ENCODE assay signal across 8 cellular contexts in genomic region chr20:33662172-33662571, GRCh38. TPM values are rescaled to one million over a fixed set of nuclear protein-coding genes. Genes with fewer than 3 reads are reported as not detected.
DNase-seq lines count a peak whose midpoint lies in the region; ATAC-seq and TF ChIP-seq lines count a peak whose summit lies in the region.

Gene C20orf144, plus strand, starts transcription at chr20:33662327. Its CDS starts 19 bp downstream, at chr20:33662346.

- no peak within 1 kb of the TSS for H4K8ac ChIP-seq in H9 (replicated peaks; ENCODE audit: insufficient read length, low read depth, low read length)

- H4K20me1 ChIP-seq in H9 (ENCODE audit: control insufficient read depth, insufficient read depth, insufficient read length) (no peaks in the 10 kb centered on the region), hepatocyte (ENCODE audit: insufficient read depth, poor library complexity, severe bottlenecking) (no peaks in the 10 kb centered on the region)

- H3K4me1 ChIP-seq in H9 (ENCODE audit: insufficient read depth, low read length) (no peaks in the 10 kb centered on the region; the same call in 1 of the 2 replicates), hepatocyte (ENCODE audit: insufficient read depth) (peaks cover 14% of the 10 kb centered on the region)

- H3K9me2 ChIP-seq in hepatocyte (replicated peaks; ENCODE audit: insufficient read depth), result no peaks in the 10 kb centered on the region

- no peaks in the 10 kb centered on the region for H3K9me3 ChIP-seq in H9 (ENCODE audit: control insufficient read depth, low read depth, low read length)
- no peaks in the 10 kb centered on the region for H3K9me3 ChIP-seq in hepatocyte (ENCODE audit: low read depth)

- H3K56ac ChIP-seq in H9 (ENCODE audit: insufficient read length, low read depth, low read length), result no peak within 1 kb of the TSS

- no peaks in the 10 kb centered on the region for H3K9me3 Mint-ChIP-seq in H9
- no peaks in the 10 kb centered on the region for H3K9me3 Mint-ChIP-seq in activated CD8-positive, alpha-beta T cell treated with anti-CD3 and anti-CD28 coated beads for 36 hours

- CTCF ChIA-PET in activated CD8-positive, alpha-beta T cell treated with anti-CD3 and anti-CD28 coated beads for 36 hours (lab: Charles Lee), result interaction anchor here (1.8 to 4.2 kb wide), 2 partner anchors 10 to 25 kb away, joined by 4 to 20 read pairs; no protein-coding TSS in a partner anchor

- H3K9ac ChIP-seq in H9 (ENCODE audit: extremely low read depth, insufficient read length, low read length), result peak within 1 kb of the TSS; percentile 58

- no peak within 1 kb of the TSS for H2BK12ac ChIP-seq in H9 (ENCODE audit: insufficient read length, low read depth, low read length)

- H3K27ac ChIP-seq in H9 (ENCODE audit: insufficient read length, low read depth, low read length) (no peak within 1 kb of the TSS), hepatocyte (peak within 1 kb of the TSS; percentile 95), skin epidermis (peak within 1 kb of the TSS; percentile 55 to 97 (median 91))

- H3K36me3 Mint-ChIP-seq in H9 (ENCODE audit: insufficient read depth in 1 of 3, low read depth in 3 of 3), result peaks cover 4 to 45% (median 8%) of the 10 kb centered on the region in 3 experiments; a peak in 6 of 7 replicates
- no peaks in the 10 kb centered on the region for H3K36me3 Mint-ChIP-seq in activated CD8-positive, alpha-beta T cell treated with anti-CD3 and anti-CD28 coated beads for 36 hours (ENCODE audit: low read depth)

- intact Hi-C loops in activated CD8-positive, alpha-beta T cell treated with anti-CD3 and anti-CD28 coated beads for 36 hours (cut with micrococcal nuclease), result no loop called here

- no peaks in the 10 kb centered on the region for H3K79me2 ChIP-seq in H9 (ENCODE audit: insufficient read depth, low read length)
- peaks cover 10% of the 10 kb centered on the region for H3K79me2 ChIP-seq in hepatocyte

- H3K36me3 ChIP-seq in hepatocyte (replicated peaks; ENCODE audit: insufficient read depth, low read depth), result no peaks in the 10 kb centered on the region

- peaks cover 14% of the 10 kb centered on the region for H3K23me2 ChIP-seq in H9 (ENCODE audit: insufficient read length, low read depth, low read length, poor library complexity, severe bottlenecking)

- WGBS in H9 (ENCODE audit: extremely low coverage, insufficient read length, low lambda C conversion rate), result no CpG with 5 or more reads among the region's 10 CpGs
- WGBS in hepatocyte (ENCODE audit: low lambda C conversion rate, missing lambda C conversion rate), result 94% methylated on average over 10 of the region's 10 CpGs

- no peak within 1 kb of the TSS for H2BK20ac ChIP-seq in H9 (ENCODE audit: low read depth, low read length, poor library complexity, severe bottlenecking)

- peaks cover 29 to 32% of the 10 kb centered on the region in 2 experiments for H3K4me1 Mint-ChIP-seq in H9
- peaks cover 29% of the 10 kb centered on the region for H3K4me1 Mint-ChIP-seq in activated CD8-positive, alpha-beta T cell treated with anti-CD3 and anti-CD28 coated beads for 36 hours (ENCODE audit: low read depth)

- H3K4me2 ChIP-seq in H9 (ENCODE audit: insufficient read depth, insufficient read length, low read length) (peak within 1 kb of the TSS; percentile 78), hepatocyte (peak within 1 kb of the TSS; percentile 97)

- no peak within 1 kb of the TSS for H3K23ac ChIP-seq in H9 (ENCODE audit: insufficient read length, low read depth, low read length)

- H3K27ac Mint-ChIP-seq in H9, result peak within 1 kb of the TSS in 1 of 3 experiments; percentile 70; a peak in 1 of 7 replicates
- H3K27ac Mint-ChIP-seq in activated CD8-positive, alpha-beta T cell treated with anti-CD3 and anti-CD28 coated beads for 36 hours, result peak within 1 kb of the TSS; percentile 39

- no peak within 1 kb of the TSS for H4K5ac ChIP-seq in H9 (ENCODE audit: insufficient read length, low read depth, low read length)

- H3K79me1 ChIP-seq in H9 (ENCODE audit: insufficient read depth, low read depth, low read length, poor library complexity, severe bottlenecking), result no peaks in the 10 kb centered on the region

- no peak within 1 kb of the TSS for H4K91ac ChIP-seq in H9 (ENCODE audit: insufficient read length, low read depth, low read length)

- H3K4me3 ChIP-seq in hepatocyte (peak within 1 kb of the TSS; percentile 88), skin epidermis (peak within 1 kb of the TSS; percentile 61 to 90 (median 75))

- POLR2A ChIA-PET in activated CD8-positive, alpha-beta T cell treated with anti-CD3 and anti-CD28 coated beads for 36 hours (lab: Charles Lee), result interaction anchor here (0.8 to 15.4 kb wide), 2 partner anchors 18 to 27 kb away, joined by 3 to 262 read pairs; partner anchors contain the start of gene NECAB3

- H2BK120ac ChIP-seq in H9 (ENCODE audit: low read depth, low read length, poor library complexity, severe bottlenecking), result no peak within 1 kb of the TSS

- DNase-seq in H9, result no peak
- no peak for DNase-seq in activated CD8-positive, alpha-beta T cell treated with anti-CD3 and anti-CD28 coated beads for 36 hours
- no peak for DNase-seq in hepatocyte (ENCODE audit: low spot score)
- DNase-seq in glomerular visceral epithelial cell (ENCODE audit: extremely low spot score), result no peak
- no peak for DNase-seq in NCI-H1436 treated with DMSO at 0.1 percent for 48 hours (lab: John Stamatoyannopoulos, UW)
- DNase-seq in stimulated activated CD4-positive, alpha-beta T cell treated with anti-CD3 and anti-CD28 coated beads, Interleukin-4, amount 100 ng/mL, for 1 hour, result no peak
- no peak for DNase-seq in GM13977 (ENCODE audit: low spot score)

- no peak within 1 kb of the TSS for H2BK5ac ChIP-seq in H9 (ENCODE audit: insufficient read length, low read length)

- H3K18ac ChIP-seq in H9 (ENCODE audit: insufficient read length, low read depth, low read length), result no peak within 1 kb of the TSS

- no peak for TF ChIP-seq CTCF in H9 (conservative IDR thresholded peaks at IDR 0.05)
- no peak for TF ChIP-seq CTCF in activated CD8-positive, alpha-beta T cell treated with anti-CD3 and anti-CD28 coated beads for 36 hours (IDR thresholded peaks at IDR 0.05)
- TF ChIP-seq CTCF in hepatocyte (IDR thresholded peaks at IDR 0.05; ENCODE audit: poor library complexity), result no peak
- no peak for TF ChIP-seq CTCF in GM13977 (IDR thresholded peaks at IDR 0.05; ENCODE audit: extremely low read depth, insufficient read depth, missing control alignments)

- in situ Hi-C loops in GM13977 (cut with MboI; ENCODE audit: low pct_unique_long_range_greater_than_20kb, low sequenced_read_pairs, unreplicated experiment), result no loop called here

- H2AFZ ChIP-seq in H9 (ENCODE audit: low read length) (no peak within 1 kb of the TSS), hepatocyte (peak within 1 kb of the TSS; percentile 88)

- no peak for ATAC-seq in activated CD8-positive, alpha-beta T cell treated with anti-CD3 and anti-CD28 coated beads for 36 hours

- no peak within 1 kb of the TSS for H3K4ac ChIP-seq in H9 (ENCODE audit: low read depth, low read length)

- H3K27me3 Mint-ChIP-seq in H9 (ENCODE audit: low read depth), result peaks cover 4% of the 10 kb centered on the region; the same call in 1 of the 2 replicates
- no peaks in the 10 kb centered on the region for H3K27me3 Mint-ChIP-seq in activated CD8-positive, alpha-beta T cell treated with anti-CD3 and anti-CD28 coated beads for 36 hours

- H3K4me3 Mint-ChIP-seq in H9, result peak within 1 kb of the TSS; percentile 81
- H3K4me3 Mint-ChIP-seq in activated CD8-positive, alpha-beta T cell treated with anti-CD3 and anti-CD28 coated beads for 36 hours, result peak within 1 kb of the TSS; percentile 67

- H2BK15ac ChIP-seq in H9 (ENCODE audit: low read depth, low read length), result no peak within 1 kb of the TSS

- no peaks in the 10 kb centered on the region for H3K27me3 ChIP-seq in H9 (ENCODE audit: insufficient read depth, low read length)
- H3K27me3 ChIP-seq in hepatocyte, result no peaks in the 10 kb centered on the region

- no peak within 1 kb of the TSS for H3K14ac ChIP-seq in H9 (ENCODE audit: insufficient read depth, low read length)

- no peak within 1 kb of the TSS for H2AK5ac ChIP-seq in H9 (ENCODE audit: insufficient read length, low read length)

- no peak within 1 kb of the TSS for H3T11ph ChIP-seq in H9 (ENCODE audit: low read length)

RNA-seq across cellular contexts. Expression of gene C20orf144, which starts in this region (rescaled TPM):
- total RNA-seq in H9 (2021) (0.24 and 0.26 TPM in 2 replicates), hepatocyte (0.30 TPM in 1 of 2 replicates, not detected in the other)
- total RNA-seq in activated CD8-positive, alpha-beta T cell treated with anti-CD3 and anti-CD28 coated beads for 36 hours, result under 1 TPM; 0.29 to 0.36 TPM
- 0.41 and 0.46 TPM in 2 replicates for polyA plus RNA-seq in hepatocyte
